36 cellular contexts compared by ENCODE assay signal in genomic region chr12:61853945-61854344, GRCh38.
"Had no signal": no experiment of that assay in that cellular context is flagged by ENCODE, and none has a peak within 500 bp of the region (broad histone marks: within the 10 kb centered on the region; RNA-seq: fewer than 3 reads in every experiment).

No MANE protein-coding gene starts in this region.

- FAIRE-seq: astrocyte, TTC549 had no signal

- H3K27ac ChIP-seq: adrenal gland, body of pancreas, brain microvascular endothelial cell, breast epithelium, colonic mucosa, VCaP had no signal

- H3K27me3 Mint-ChIP-seq: activated B cell treated with CpG ODN at 0.5 μM for 24 hours; activated CD4-positive, alpha-beta memory T cell treated with anti-CD3 and anti-CD28 coated beads for 36 hours; activated CD8-positive, alpha-beta T cell treated with anti-CD3 and anti-CD28 coated beads for 36 hours; activated naive CD8-positive, alpha-beta T cell treated with anti-CD3 and anti-CD28 coated beads for 36 hours; activated T-cell treated with anti-CD3 and anti-CD28 coated beads, Interleukin-2, amount 50 U/mL, for 24 hours; activated T-helper 17 cell treated with anti-CD3 and anti-CD28 coated beads, Interleukin-2, amount 50 U/mL, for 72 hours had no signal

- H3K36me3 ChIP-seq: adrenal gland, brain microvascular endothelial cell, breast epithelium, colonic mucosa had no signal

- H3K4me3 ChIP-seq: adrenal gland, body of pancreas, breast epithelium, colonic mucosa had no signal

- DNase-seq: activated B cell treated with CpG ODN at 0.5 μM for 24 hours; activated CD4-positive, alpha-beta memory T cell treated with anti-CD3 and anti-CD28 coated beads for 36 hours; activated CD4-positive, alpha-beta T cell treated with anti-CD3 and anti-CD28 coated beads for 4 hours; activated CD4-positive, alpha-beta T cell treated with anti-CD3 and anti-CD28 coated beads, Interleukin-2, amount 10 ng/mL, durations not matched to agents 24 days and 14 days; activated CD4-positive, alpha-beta T cell treated with anti-CD3 and anti-CD28 coated beads, Interleukin-2, amount 50 U/mL, for 1 hour; activated CD4-positive, alpha-beta T cell treated with anti-CD3 and anti-CD28 coated beads, Interleukin-2, amount 50 U/mL, for 4 hours; activated CD4-positive, CD25-positive, alpha-beta regulatory T cell treated with anti-CD3 and anti-CD28 coated beads, Interleukin-2, amount 50 U/mL, for 72 hours; activated CD8-positive, alpha-beta memory T cell treated with anti-CD3 and anti-CD28 coated beads, Interleukin-2, amount 50 U/mL, for 4 hours; activated CD8-positive, alpha-beta T cell treated with anti-CD3 and anti-CD28 coated beads for 36 hours; activated effector memory CD4-positive, alpha-beta T cell treated with anti-CD3 and anti-CD28 coated beads, Interleukin-2, amount 50 U/mL, for 16 hours; activated gamma-delta T cell treated with Interleukin-2 at 50 U/mL for 16 hours; activated naive CD4-positive, alpha-beta T cell; activated naive CD4-positive, alpha-beta T cell treated with anti-CD3 and anti-CD28 coated beads for 36 hours; activated naive CD4-positive, alpha-beta T cell treated with anti-CD3 and anti-CD28 coated beads, Interleukin-2, amount 50 U/mL, for 16 hours; activated naive CD8-positive, alpha-beta T cell treated with anti-CD3 and anti-CD28 coated beads for 36 hours; activated T-cell treated with anti-CD3 and anti-CD28 coated beads, Interleukin-2, amount 50 U/mL, for 24 hours; activated T-cell treated with anti-CD3 and anti-CD28 coated beads, Interleukin-2, amount 50 U/mL, for 48 hours; adrenal gland; amniotic stem cell; aorta; body of pancreas; brain microvascular endothelial cell; central memory CD4-positive, alpha-beta T cell; cerebellar nuclear complex; colonic mucosa; T-helper 2 cell; T-helper 9 cell had no signal

- H3K27ac Mint-ChIP-seq: activated B cell treated with CpG ODN at 0.5 μM for 24 hours; activated CD4-positive, alpha-beta memory T cell treated with anti-CD3 and anti-CD28 coated beads for 36 hours; activated CD4-positive, alpha-beta T cell treated with anti-CD3 and anti-CD28 coated beads, Interleukin-2, amount 10 ng/mL, durations not matched to agents 24 days and 14 days; activated CD8-positive, alpha-beta T cell treated with anti-CD3 and anti-CD28 coated beads for 36 hours; activated naive CD4-positive, alpha-beta T cell treated with anti-CD3 and anti-CD28 coated beads for 36 hours; activated naive CD4-positive, alpha-beta T cell treated with anti-CD3 and anti-CD28 coated beads, Interleukin-2, amount 50 U/mL, for 72 hours; activated naive CD8-positive, alpha-beta T cell treated with anti-CD3 and anti-CD28 coated beads for 36 hours; activated T-cell treated with anti-CD3 and anti-CD28 coated beads, Interleukin-2, amount 50 U/mL, for 24 hours; activated T-helper 1 cell treated with anti-CD3 and anti-CD28 coated beads, Interleukin-12 subunit alpha, Interleukin-12 subunit beta, Interleukin-2, Interleukin-4 antibody, amounts not matched to agents 30 ng/mL and 10 ng/mL and 1 ng/mL, durations not matched to agents 14 hours and 24 hours and 36 hours; activated T-helper 17 cell treated with anti-CD3 and anti-CD28 coated beads, Interleukin-2, amount 50 U/mL, for 72 hours; T-helper 1 cell treated with Interleukin-12 subunit alpha and Interleukin-12 subunit beta and Interleukin-4 antibody, amounts not matched to agents 30 μg/mL and 1 μg/mL, for 36 hours; T-helper 2 cell treated with Interferon-gamma antibody and Interleukin-4, amounts not matched to agents 5 μg/mL and 100 μg/mL, for 36 hours had no signal

- H3K9me3 Mint-ChIP-seq: activated CD4-positive, alpha-beta T cell treated with anti-CD3 and anti-CD28 coated beads, Interleukin-2, amount 10 ng/mL, durations not matched to agents 24 days and 14 days; activated T-helper 1 cell treated with anti-CD3 and anti-CD28 coated beads, Interleukin-12 subunit alpha, Interleukin-12 subunit beta, Interleukin-2, Interleukin-4 antibody, amounts not matched to agents 30 ng/mL and 10 ng/mL and 1 ng/mL, durations not matched to agents 14 hours and 24 hours and 36 hours; T-helper 1 cell treated with Interleukin-12 subunit alpha and Interleukin-12 subunit beta and Interleukin-4 antibody, amounts not matched to agents 30 μg/mL and 1 μg/mL, for 36 hours had no signal

- H3K4me1 ChIP-seq: adrenal gland, body of pancreas, breast epithelium, colonic mucosa had no signal

- ATAC-seq: activated CD8-positive, alpha-beta T cell treated with anti-CD3 and anti-CD28 coated beads for 36 hours; activated naive CD4-positive, alpha-beta T cell treated with anti-CD3 and anti-CD28 coated beads, Interleukin-2, amount 50 U/mL, for 72 hours; activated T-helper 17 cell treated with anti-CD3 and anti-CD28 coated beads, Interleukin-2, amount 50 U/mL, for 72 hours; body of pancreas had no signal

- H3K27me3 ChIP-seq: adrenal gland, body of pancreas, brain microvascular endothelial cell, breast epithelium, colonic mucosa had no signal

- H3K36me3 Mint-ChIP-seq: activated CD4-positive, alpha-beta memory T cell treated with anti-CD3 and anti-CD28 coated beads for 36 hours; activated naive CD4-positive, alpha-beta T cell treated with anti-CD3 and anti-CD28 coated beads, Interleukin-2, amount 50 U/mL, for 72 hours; activated naive CD8-positive, alpha-beta T cell treated with anti-CD3 and anti-CD28 coated beads for 36 hours had no signal

- H3K4me3 Mint-ChIP-seq: activated B cell treated with CpG ODN at 0.5 μM for 24 hours; activated CD4-positive, alpha-beta memory T cell treated with anti-CD3 and anti-CD28 coated beads for 36 hours; activated CD4-positive, alpha-beta T cell treated with anti-CD3 and anti-CD28 coated beads, Interleukin-2, amount 10 ng/mL, durations not matched to agents 24 days and 14 days; activated CD8-positive, alpha-beta T cell treated with anti-CD3 and anti-CD28 coated beads for 36 hours; activated naive CD4-positive, alpha-beta T cell treated with anti-CD3 and anti-CD28 coated beads for 36 hours; activated naive CD8-positive, alpha-beta T cell treated with anti-CD3 and anti-CD28 coated beads for 36 hours; activated T-cell treated with anti-CD3 and anti-CD28 coated beads, Interleukin-2, amount 50 U/mL, for 24 hours; activated T-helper 1 cell treated with anti-CD3 and anti-CD28 coated beads, Interleukin-12 subunit alpha, Interleukin-12 subunit beta, Interleukin-2, Interleukin-4 antibody, amounts not matched to agents 30 ng/mL and 10 ng/mL and 1 ng/mL, durations not matched to agents 14 hours and 24 hours and 36 hours; activated T-helper 17 cell treated with anti-CD3 and anti-CD28 coated beads, Interleukin-2, amount 50 U/mL, for 72 hours; T-helper 1 cell treated with Interleukin-12 subunit alpha and Interleukin-12 subunit beta and Interleukin-4 antibody, amounts not matched to agents 30 μg/mL and 1 μg/mL, for 36 hours; T-helper 2 cell treated with Interferon-gamma antibody and Interleukin-4, amounts not matched to agents 5 μg/mL and 100 μg/mL, for 36 hours had no signal

- H3K4me1 Mint-ChIP-seq: activated B cell treated with CpG ODN at 0.5 μM for 24 hours; activated CD4-positive, alpha-beta T cell treated with anti-CD3 and anti-CD28 coated beads, Interleukin-2, amount 10 ng/mL, durations not matched to agents 24 days and 14 days; activated naive CD8-positive, alpha-beta T cell treated with anti-CD3 and anti-CD28 coated beads for 36 hours; activated T-helper 17 cell treated with anti-CD3 and anti-CD28 coated beads, Interleukin-2, amount 50 U/mL, for 72 hours had no signal

- H3K9me3 ChIP-seq: adrenal gland, body of pancreas, breast epithelium, colonic mucosa had no signal
